In genomic region chr16:78436846-78437245, GRCh38 we compare ENCODE assay signal across 16 cellular contexts.
"Had no signal": no experiment of that assay in that cellular context is flagged by ENCODE, and none has a peak within 500 bp of the region (broad histone marks: within the 10 kb centered on the region; RNA-seq: fewer than 3 reads in every experiment).

No MANE protein-coding gene starts in this region.

- H3K9me3 ChIP-seq: neutrophil, pancreas, prostate gland, right lobe of liver, sigmoid colon, stomach, thoracic aorta, tibial artery, transverse colon, upper lobe of right lung, uterus had no signal

- DNase-seq: sigmoid colon; stimulated activated naive B cell treated with anti-CD40 and anti-IgM and Interleukin-4, amounts not matched to agents 10 μg/mL and 1 μg/mL and 100 μg/mL, for 72 hours; tibial artery; upper lobe of right lung had no signal

- H3K4me3 ChIP-seq: pancreas, prostate gland, right lobe of liver, sigmoid colon, stomach, thoracic aorta, tibial artery, transverse colon, upper lobe of right lung, uterus had no signal

- H3K36me3 ChIP-seq: neutrophil, pancreas, prostate gland, right lobe of liver, sigmoid colon, thoracic aorta, transverse colon, upper lobe of right lung, uterus had no signal

- H3K27me3 ChIP-seq: neutrophil, pancreas, right lobe of liver, sigmoid colon, stomach, tibial artery, transverse colon, upper lobe of right lung, uterus had no signal

- H3K27ac ChIP-seq: neutrophil, pancreas, prostate gland, right lobe of liver, sigmoid colon, stomach, thoracic aorta, tibial artery, transverse colon, upper lobe of right lung, uterus had no signal

- ATAC-seq: naive thymus-derived CD8-positive, alpha-beta T cell; natural killer cell treated with Interleukin-12 subunit alpha and Interleukin-12 subunit beta and Interleukin-15 and Interleukin-18, amount 100 ng/mL, for 72 hours; right cardiac atrium; stimulated activated effector memory CD8-positive, alpha-beta T cell treated with anti-CD3 and anti-CD28 coated beads, Interleukin-12 subunit alpha, Interleukin-12 subunit beta, amount 100 ng/mL, for 72 hours; stimulated activated naive B cell treated with anti-CD40 and anti-IgM and Interleukin-4, amounts not matched to agents 10 μg/mL and 1 μg/mL and 100 μg/mL, for 72 hours had no signal

- H3K4me1 ChIP-seq: pancreas, prostate gland, right lobe of liver, sigmoid colon, stomach, transverse colon, upper lobe of right lung, uterus had no signal
